2 cellular contexts compared by ENCODE assay signal in genomic region chr17:79097226-79098055, GRCh38.
TF ChIP-seq lines count a peak whose summit lies in the region.

No MANE protein-coding gene starts in this region.

TF ChIP-seq in SK-N-SH, 30 proteins besides CTCF, POLR2A, EP300 and RAD21:
- TF ChIP-seq JUND (IDR thresholded peaks at IDR 0.05): no peak
- no peak for TF ChIP-seq NRF1 (IDR thresholded peaks at IDR 0.05; ENCODE audit: low read depth, low read length)
- no peak for TF ChIP-seq TCF12 (IDR thresholded peaks at IDR 0.05)
- TF ChIP-seq USF2 (IDR thresholded peaks at IDR 0.05; ENCODE audit: borderline replicate concordance, low read depth, low read length): no peak
- no peak for TF ChIP-seq RCOR1 (IDR thresholded peaks at IDR 0.05; ENCODE audit: low read length)
- TF ChIP-seq TEAD4 (IDR thresholded peaks at IDR 0.05; ENCODE audit: borderline replicate concordance, insufficient read depth): no peak
- TF ChIP-seq REST (IDR thresholded peaks at IDR 0.05; ENCODE audit: low read depth, low read length): no peak
- TF ChIP-seq, protein P1, sequence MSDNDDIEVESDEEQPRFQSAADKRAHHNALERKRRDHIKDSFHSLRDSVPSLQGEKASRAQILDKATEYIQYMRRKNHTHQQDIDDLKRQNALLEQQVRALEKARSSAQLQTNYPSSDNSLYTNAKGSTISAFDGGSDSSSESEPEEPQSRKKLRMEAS (IDR thresholded peaks at IDR 0.05; ENCODE audit: low read depth): no peak
- TF ChIP-seq SIN3A (IDR thresholded peaks at IDR 0.05; ENCODE audit: borderline replicate concordance, low read depth, low read length): no peak
- no peak for TF ChIP-seq GATA2 (CRISPR knock-in tag; IDR thresholded peaks at IDR 0.05)
- TF ChIP-seq, protein P2, sequence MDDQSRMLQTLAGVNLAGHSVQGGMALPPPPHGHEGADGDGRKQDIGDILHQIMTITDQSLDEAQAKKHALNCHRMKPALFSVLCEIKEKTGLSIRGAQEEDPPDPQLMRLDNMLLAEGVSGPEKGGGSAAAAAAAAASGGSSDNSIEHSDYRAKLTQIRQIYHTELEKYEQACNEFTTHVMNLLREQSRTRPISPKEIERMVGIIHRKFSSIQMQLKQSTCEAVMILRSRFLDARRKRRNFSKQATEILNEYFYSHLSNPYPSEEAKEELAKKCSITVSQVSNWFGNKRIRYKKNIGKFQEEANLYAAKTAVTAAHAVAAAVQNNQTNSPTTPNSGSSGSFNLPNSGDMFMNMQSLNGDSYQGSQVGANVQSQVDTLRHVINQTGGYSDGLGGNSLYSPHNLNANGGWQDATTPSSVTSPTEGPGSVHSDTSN (IDR thresholded peaks at IDR 0.05): no peak
- TF ChIP-seq POLR2AphosphoS5 (IDR thresholded peaks at IDR 0.05; ENCODE audit: low read depth, low read length): no peak
- TF ChIP-seq YY1 (IDR thresholded peaks at IDR 0.05; ENCODE audit: low read depth): no peak
- TF ChIP-seq USF1 (IDR thresholded peaks at IDR 0.05; ENCODE audit: borderline replicate concordance, low read depth): no peak
- no peak for TF ChIP-seq ELF1 (IDR thresholded peaks at IDR 0.05)
- TF ChIP-seq FOXM1 (IDR thresholded peaks at IDR 0.05; ENCODE audit: low read depth): no peak
- no peak for TF ChIP-seq TAF1 (IDR thresholded peaks at IDR 0.05; ENCODE audit: borderline replicate concordance, low read depth, low read length)

TF ChIP-seq in SK-N-SH treated with all-trans-retinoic acid at 6 μM for 48 hours, 23 proteins besides CTCF, POLR2A, EP300 and RAD21:
- TF ChIP-seq, protein P3, sequence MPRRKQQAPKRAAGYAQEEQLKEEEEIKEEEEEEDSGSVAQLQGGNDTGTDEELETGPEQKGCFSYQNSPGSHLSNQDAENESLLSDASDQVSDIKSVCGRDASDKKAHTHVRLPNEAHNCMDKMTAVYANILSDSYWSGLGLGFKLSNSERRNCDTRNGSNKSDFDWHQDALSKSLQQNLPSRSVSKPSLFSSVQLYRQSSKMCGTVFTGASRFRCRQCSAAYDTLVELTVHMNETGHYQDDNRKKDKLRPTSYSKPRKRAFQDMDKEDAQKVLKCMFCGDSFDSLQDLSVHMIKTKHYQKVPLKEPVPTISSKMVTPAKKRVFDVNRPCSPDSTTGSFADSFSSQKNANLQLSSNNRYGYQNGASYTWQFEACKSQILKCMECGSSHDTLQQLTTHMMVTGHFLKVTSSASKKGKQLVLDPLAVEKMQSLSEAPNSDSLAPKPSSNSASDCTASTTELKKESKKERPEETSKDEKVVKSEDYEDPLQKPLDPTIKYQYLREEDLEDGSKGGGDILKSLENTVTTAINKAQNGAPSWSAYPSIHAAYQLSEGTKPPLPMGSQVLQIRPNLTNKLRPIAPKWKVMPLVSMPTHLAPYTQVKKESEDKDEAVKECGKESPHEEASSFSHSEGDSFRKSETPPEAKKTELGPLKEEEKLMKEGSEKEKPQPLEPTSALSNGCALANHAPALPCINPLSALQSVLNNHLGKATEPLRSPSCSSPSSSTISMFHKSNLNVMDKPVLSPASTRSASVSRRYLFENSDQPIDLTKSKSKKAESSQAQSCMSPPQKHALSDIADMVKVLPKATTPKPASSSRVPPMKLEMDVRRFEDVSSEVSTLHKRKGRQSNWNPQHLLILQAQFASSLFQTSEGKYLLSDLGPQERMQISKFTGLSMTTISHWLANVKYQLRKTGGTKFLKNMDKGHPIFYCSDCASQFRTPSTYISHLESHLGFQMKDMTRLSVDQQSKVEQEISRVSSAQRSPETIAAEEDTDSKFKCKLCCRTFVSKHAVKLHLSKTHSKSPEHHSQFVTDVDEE (CRISPR knock-in tag; IDR thresholded peaks at IDR 0.05): no peak
- TF ChIP-seq SNAI2 (CRISPR knock-in tag; IDR thresholded peaks at IDR 0.05) (no peak), GLIS3 (CRISPR knock-in tag; IDR thresholded peaks at IDR 0.05) (no peak), ARNTL (CRISPR knock-in tag; IDR thresholded peaks at IDR 0.05; ENCODE audit: borderline replicate concordance, low read depth) (no peak), ESRRG (CRISPR knock-in tag; IDR thresholded peaks at IDR 0.05) (no peak)
